Comparison of ENCODE assay signal across 10 cellular contexts in the genomic region with DNA sequence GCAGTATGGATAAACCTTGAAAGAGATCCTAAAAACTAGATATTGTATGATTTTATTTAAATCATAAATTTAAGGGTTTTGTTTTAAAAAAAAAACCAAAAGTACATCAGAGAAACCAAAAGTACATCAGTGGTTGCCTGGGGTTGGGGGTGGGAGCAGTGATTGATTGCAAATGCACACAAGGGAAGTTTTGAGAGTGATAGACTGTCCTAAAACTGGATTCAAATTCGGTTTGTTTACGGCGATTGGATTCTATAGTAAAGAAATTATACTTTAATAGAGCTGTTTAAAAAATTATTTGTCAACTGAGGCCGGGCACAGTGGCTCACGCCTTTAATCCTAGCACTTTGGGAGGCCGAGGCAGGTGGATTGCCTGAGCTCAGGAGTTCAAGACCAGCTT.
"Had no signal": no experiment of that assay in that cellular context is flagged by ENCODE, and none has a peak within 500 bp of the region (broad histone marks: within the 10 kb centered on the region; RNA-seq: fewer than 3 reads in every experiment).

No MANE protein-coding gene starts in this region.

- H3K27ac Mint-ChIP-seq: H9, HFFc6 had no signal

- DNase-seq: GM23248, GOT3, H7, H9, HCEC 1CT, HFFc6 had no signal

- H3K9me3 ChIP-seq: HAP-1 had no signal

- H3K36me3 ChIP-seq: HAP-1 had no signal

- H3K27ac ChIP-seq: GM23248 had no signal

- H3K4me1 ChIP-seq: HAP-1 had no signal

- FAIRE-seq: H1, H54 had no signal

- H3K4me3 ChIP-seq: GM23248, HAP-1 had no signal

- H3K4me3 Mint-ChIP-seq: H9, HFFc6 had no signal

- ATAC-seq: HCT116 had no signal

- H3K9ac ChIP-seq: GM23248 had no signal
